In the genomic region with DNA sequence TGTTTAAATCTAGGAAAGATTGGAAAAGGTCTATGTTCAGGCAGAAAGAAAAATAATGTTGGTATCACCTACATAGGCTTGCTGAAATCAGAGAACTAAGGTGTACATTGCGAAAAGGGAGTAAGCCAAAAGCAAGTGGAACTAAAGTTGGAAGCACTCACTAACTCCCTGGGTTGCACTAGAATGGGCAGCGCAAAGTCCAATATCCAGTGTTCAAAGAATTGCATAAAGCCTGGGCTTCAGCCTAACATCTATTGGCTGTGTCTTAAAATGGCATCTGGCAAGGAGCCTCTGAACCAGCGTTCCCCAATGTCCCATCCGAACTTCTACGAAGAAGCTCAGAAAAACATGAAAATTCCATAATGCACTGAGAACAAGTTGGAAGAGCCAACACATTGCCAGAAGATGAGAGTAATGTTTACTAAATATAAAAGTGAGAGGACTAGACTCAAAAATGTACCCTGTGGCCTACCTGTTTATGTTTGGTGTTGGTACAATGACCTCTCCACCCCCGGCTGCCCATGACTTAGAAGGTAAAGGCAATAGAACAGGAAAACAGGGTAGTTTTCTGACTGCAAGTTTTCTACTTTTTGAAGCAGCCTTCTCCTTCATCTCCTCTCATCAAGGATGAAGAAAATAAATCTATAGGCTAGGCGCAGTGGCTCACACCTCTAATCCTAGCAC, we compare ENCODE assay signal across 8 cellular contexts.
"Had no signal": no experiment of that assay in that cellular context is flagged by ENCODE, and none has a peak within 500 bp of the region (broad histone marks: within the 10 kb centered on the region; RNA-seq: fewer than 3 reads in every experiment).

No MANE protein-coding gene starts in this region.

- H2AFZ ChIP-seq: GM23248 had no signal

- FAIRE-seq: K562 had no signal

- ATAC-seq: K562 had no signal

- H3K4me3 ChIP-seq: GM23248, K562 had no signal

- H3K27ac ChIP-seq: GM23248, HL-60 had no signal

- DNase-seq: GM23248, GOT3, H9, HCEC 1CT, IMR-90, KG1 had no signal

- H3K9ac ChIP-seq: GM23248 had no signal
